Comparison of ENCODE assay signal across 9 cellular contexts in the genomic region with DNA sequence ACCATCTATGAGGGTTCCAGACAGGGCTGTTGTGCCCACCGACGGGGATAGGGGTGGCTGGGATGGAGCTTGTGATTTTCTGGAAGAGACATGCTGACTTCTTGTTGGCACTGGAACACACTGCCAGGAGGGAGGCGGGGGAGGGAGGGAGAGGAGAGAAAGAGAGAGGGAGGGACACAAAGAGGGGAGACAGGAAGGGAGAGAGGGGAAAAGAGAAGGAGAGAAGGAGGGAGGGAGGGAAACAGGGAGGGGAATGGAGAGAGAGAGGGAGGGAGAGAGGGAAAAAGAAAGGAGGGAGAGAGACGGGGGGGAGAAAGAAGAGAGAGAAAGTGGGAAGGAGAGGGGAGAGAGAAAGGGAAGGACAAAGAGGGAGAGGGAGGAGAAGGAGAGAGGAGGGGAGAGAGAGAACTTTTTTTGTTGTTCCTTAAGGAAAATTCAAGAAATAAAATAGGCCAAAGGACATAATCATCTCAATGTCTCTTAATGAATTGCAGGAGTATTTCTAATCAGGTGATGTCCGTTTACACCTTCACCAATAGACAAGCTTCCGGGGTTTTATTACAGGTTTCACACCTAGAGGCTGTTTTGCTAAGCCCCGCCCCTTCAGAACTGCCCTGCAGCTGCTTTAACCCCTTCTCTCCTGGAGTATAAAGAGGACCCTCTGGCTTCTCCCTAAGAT.
A peak's percentile ranks its signal among the peaks of the same experiment; 100 is the strongest.
DNase-seq lines count a peak whose midpoint lies in the region; ATAC-seq, FAIRE-seq and TF ChIP-seq lines count a peak whose summit lies in the region.
"Had no signal": no experiment of that assay in that cellular context is flagged by ENCODE, and none has a peak within 500 bp of the region (broad histone marks: within the 10 kb centered on the region; RNA-seq: fewer than 3 reads in every experiment).

No MANE protein-coding gene starts in this region.

- WGBS in pancreas, 2 donors: 7 to 21% methylated on average over 7 of the region's 7 CpGs

- no peaks in the 10 kb centered on the region for H3K27me3 ChIP-seq in dorsolateral prefrontal cortex
- H3K27me3 ChIP-seq in pancreas: no peaks in the 10 kb centered on the region
- H3K27me3 ChIP-seq in CD8-positive, alpha-beta T cell (ENCODE audit: insufficient read depth, low read length): no peaks in the 10 kb centered on the region

- H3K9me3 ChIP-seq in pancreas: no peaks in the 10 kb centered on the region
- H3K9me3 ChIP-seq in CD8-positive, alpha-beta T cell (ENCODE audit: low read length): no peaks in the 10 kb centered on the region

- peak overlapping the region in 18 of 59 donors; percentile 0 to 51 (median 16) for H3K4me3 ChIP-seq in dorsolateral prefrontal cortex
- H3K4me3 ChIP-seq in pancreas: no peak overlapping the region
- H3K4me3 ChIP-seq in CD8-positive, alpha-beta T cell (ENCODE audit: low read depth, low read length): no peak overlapping the region

- no peaks in the 10 kb centered on the region for H3K36me3 Mint-ChIP-seq in CD8-positive, alpha-beta T cell

- peaks cover 0 to 10% (median 0%) of the 10 kb centered on the region in 3 donors for H3K36me3 ChIP-seq in pancreas
- H3K36me3 ChIP-seq in CD8-positive, alpha-beta T cell (ENCODE audit: insufficient read depth, low read length): no peaks in the 10 kb centered on the region

- in situ Hi-C loops in G401 (cut with HindIII; ENCODE audit: low sequenced_read_pairs): loop anchor here (5.0 kb wide), 1 partner anchor 89 kb away; no protein-coding TSS in a partner anchor

- DNase-seq in G401 (ENCODE audit: low spot score) (peak; percentile 19), NCI-H2107 (lab: John Stamatoyannopoulos, UW) (peak; percentile 33), dorsolateral prefrontal cortex (peak in 2 of 10 donors; percentile 22 to 41), pancreas (peak in 1 of 6 donors; percentile 38), GM03348 (ENCODE audit: low spot score) (no peak), activated gamma-delta T cell (lab: John Stamatoyannopoulos, UW) (no peak)
- no peak for DNase-seq in CD8-positive, alpha-beta T cell
- DNase-seq: MV-4-11 had no signal

- FAIRE-seq in pancreas (lab: Jason Lieb, UNC): no peak

- no peaks in the 10 kb centered on the region for H3K9me3 Mint-ChIP-seq in CD8-positive, alpha-beta T cell

- no peak overlapping the region for H3K4me3 Mint-ChIP-seq in CD8-positive, alpha-beta T cell

- H3K4me1 Mint-ChIP-seq in CD8-positive, alpha-beta T cell (ENCODE audit: low read depth): peaks cover 3% of the 10 kb centered on the region

- intact Hi-C loops in dorsolateral prefrontal cortex (cut with DNase I): loop anchor here (1.0 to 5.0 kb wide), 2 partner anchors 79 to 82 kb away; a partner anchor contains a TSS
- intact Hi-C loops in pancreas (cut with DNase I): no loop called here
- intact Hi-C loops in CD8-positive, alpha-beta T cell (cut with DNase I, micrococcal nuclease): no loop called here

- TF ChIP-seq CTCF in dorsolateral prefrontal cortex (IDR thresholded peaks at IDR 0.05 in 54 of 56, conservative IDR thresholded peaks at IDR 0.05 in 2 of 56; ENCODE audit: low read depth in 1 of 56, partially characterized antibody in 56 of 56): no peak
- no peak for TF ChIP-seq CTCF in pancreas (IDR thresholded peaks at IDR 0.05)
- TF ChIP-seq CTCF in CD8-positive, alpha-beta T cell (IDR thresholded peaks at IDR 0.05): no peak

- CTCF ChIA-PET in CD8-positive, alpha-beta T cell (lab: Charles Lee): interaction anchor here (1.4 kb wide), 1 partner anchor 29 kb away, joined by 3 read pairs; no protein-coding TSS in a partner anchor

- H3K27me3 Mint-ChIP-seq in CD8-positive, alpha-beta T cell (ENCODE audit: low read depth): no peaks in the 10 kb centered on the region

- ATAC-seq in pancreas (peak in 3 of 4 donors; percentile 73 to 83 (median 82)), HG03159 (IDR thresholded peaks at IDR 0.05; ENCODE audit: unreplicated experiment) (no peak)
- ATAC-seq in CD8-positive, alpha-beta T cell: no peak

- peaks cover 0 to 5% (median 0%) of the 10 kb centered on the region in 3 donors for H3K4me1 ChIP-seq in pancreas
- no peaks in the 10 kb centered on the region for H3K4me1 ChIP-seq in CD8-positive, alpha-beta T cell (ENCODE audit: insufficient read depth, low read length)

- H3K27ac Mint-ChIP-seq in CD8-positive, alpha-beta T cell: no peak overlapping the region

- H3K27ac ChIP-seq in dorsolateral prefrontal cortex (peak overlapping the region; percentile 65 to 97 (median 93)), pancreas (peak overlapping the region in 1 of 4 donors; percentile 22)
- H3K27ac ChIP-seq in CD8-positive, alpha-beta T cell (ENCODE audit: low read depth, low read length): no peak overlapping the region

- POLR2A ChIA-PET in CD8-positive, alpha-beta T cell (lab: Charles Lee): no interaction called here

Comparison
In these comparisons a context has a peak if more than half of its experiments do, and no peak if none do; other contexts are left out.
1. DNase-seq: peak in G401 (single experiment) and NCI-H2107 (single experiment); none in GM03348 (single experiment), activated gamma-delta T cell (single experiment) and CD8-positive, alpha-beta T cell (0 of 7).
2. ATAC-seq: peak in pancreas (3 of 4); none in HG03159 (single experiment) and CD8-positive, alpha-beta T cell (single experiment).
3. intact Hi-C loops: an anchor here in dorsolateral prefrontal cortex (1.0 to 5.0 kb wide); none called in pancreas and CD8-positive, alpha-beta T cell.